30 cellular contexts compared by ENCODE assay signal in genomic region chr22:25923952-25924351, GRCh38.
"Had no signal": no experiment of that assay in that cellular context is flagged by ENCODE, and none has a peak within 500 bp of the region (broad histone marks: within the 10 kb centered on the region; RNA-seq: fewer than 3 reads in every experiment).

No MANE protein-coding gene starts in this region.

- H3K9ac ChIP-seq: parathyroid adenoma had no signal

- H3K4me3 Mint-ChIP-seq: activated CD4-positive, alpha-beta memory T cell treated with anti-CD3 and anti-CD28 coated beads for 36 hours; activated CD4-positive, alpha-beta T cell treated with anti-CD3 and anti-CD28 coated beads, Interleukin-2, amount 10 ng/mL, durations not matched to agents 24 days and 14 days; neural crest cell; stimulated activated memory B cell treated with anti-CD40 and anti-IgM and Interleukin-4, amounts not matched to agents 10 μg/mL and 1 μg/mL and 100 μg/mL, for 72 hours; stimulated activated naive CD8-positive, alpha-beta T cell treated with anti-CD3 and anti-CD28 coated beads, Interleukin-15, amount 100 ng/mL, for 72 hours had no signal

- H3K27ac ChIP-seq: heart right ventricle, lower lobe of right lung, parathyroid adenoma, psoas muscle, right atrium auricular region, upper lobe of left lung, WERI-Rb-1 had no signal

- H3K9me3 Mint-ChIP-seq: neural crest cell had no signal

- DNase-seq: activated CD4-positive, alpha-beta memory T cell treated with anti-CD3 and anti-CD28 coated beads for 36 hours; activated CD4-positive, alpha-beta T cell treated with anti-CD3 and anti-CD28 coated beads, Interleukin-2, amount 10 ng/mL, durations not matched to agents 24 days and 14 days; activated CD4-positive, CD25-positive, alpha-beta regulatory T cell treated with anti-CD3 and anti-CD28 coated beads, Interleukin-2, amount 50 U/mL, for 72 hours; activated CD8-positive, alpha-beta memory T cell treated with anti-CD3 and anti-CD28 coated beads, Interleukin-2, amount 50 U/mL, for 4 hours; activated gamma-delta T cell treated with Interleukin-2 at 50 U/mL for 16 hours; activated naive CD4-positive, alpha-beta T cell treated with anti-CD3 and anti-CD28 coated beads, Interleukin-2, amount 50 U/mL, for 16 hours; activated T-cell treated with anti-CD3 and anti-CD28 coated beads, Interleukin-2, amount 50 U/mL, for 1 hour; amniotic stem cell; caudate nucleus; cortex of kidney; foreskin fibroblast; heart right ventricle; lower lobe of right lung; mesenchymal stem cell; naive thymus-derived CD8-positive, alpha-beta T cell; occipital lobe; psoas muscle; stimulated activated CD4-positive, alpha-beta T cell treated with anti-CD3 and anti-CD28 coated beads, Interleukin-1b, Interleukin-23, amount 100 ng/mL, for 48 hours; stimulated activated CD4-positive, alpha-beta T cell treated with anti-CD3 and anti-CD28 coated beads, Interleukin-4, amount 100 ng/mL, for 4 hours; stimulated activated CD8-positive, alpha-beta memory T cell treated with anti-CD3 and anti-CD28 coated beads, Interleukin-4, amount 100 ng/mL, for 48 hours; stimulated activated naive CD8-positive, alpha-beta T cell treated with anti-CD3 and anti-CD28 coated beads, Interleukin-15, amount 100 ng/mL, for 72 hours; T-helper 9 cell; upper lobe of left lung; WERI-Rb-1 had no signal

- H3K4me1 Mint-ChIP-seq: activated CD4-positive, alpha-beta T cell treated with anti-CD3 and anti-CD28 coated beads, Interleukin-2, amount 10 ng/mL, durations not matched to agents 24 days and 14 days; naive thymus-derived CD8-positive, alpha-beta T cell; stimulated activated memory B cell treated with anti-CD40 and anti-IgM and Interleukin-4, amounts not matched to agents 10 μg/mL and 1 μg/mL and 100 μg/mL, for 72 hours; stimulated activated naive CD8-positive, alpha-beta T cell treated with anti-CD3 and anti-CD28 coated beads, Interleukin-15, amount 100 ng/mL, for 72 hours had no signal

- H3K4me3 ChIP-seq: heart right ventricle, lower lobe of right lung, psoas muscle, right atrium auricular region, smooth muscle cell, upper lobe of left lung had no signal

- H3K9me3 ChIP-seq: heart right ventricle, lower lobe of right lung, psoas muscle, right atrium auricular region, upper lobe of left lung had no signal

- H3K36me3 Mint-ChIP-seq: activated CD4-positive, alpha-beta memory T cell treated with anti-CD3 and anti-CD28 coated beads for 36 hours; stimulated activated memory B cell treated with anti-CD40 and anti-IgM and Interleukin-4, amounts not matched to agents 10 μg/mL and 1 μg/mL and 100 μg/mL, for 72 hours had no signal

- H3K27ac Mint-ChIP-seq: activated CD4-positive, alpha-beta memory T cell treated with anti-CD3 and anti-CD28 coated beads for 36 hours; activated CD4-positive, alpha-beta T cell treated with anti-CD3 and anti-CD28 coated beads, Interleukin-2, amount 10 ng/mL, durations not matched to agents 24 days and 14 days; naive thymus-derived CD8-positive, alpha-beta T cell; stimulated activated memory B cell treated with anti-CD40 and anti-IgM and Interleukin-4, amounts not matched to agents 10 μg/mL and 1 μg/mL and 100 μg/mL, for 72 hours; stimulated activated naive CD8-positive, alpha-beta T cell treated with anti-CD3 and anti-CD28 coated beads, Interleukin-15, amount 100 ng/mL, for 72 hours had no signal

- H3K27me3 ChIP-seq: right atrium auricular region had no signal

- ATAC-seq: esophagus mucosa; heart right ventricle; lower lobe of right lung; naive thymus-derived CD8-positive, alpha-beta T cell; psoas muscle; stimulated activated memory B cell treated with anti-CD40 and anti-IgM and Interleukin-4, amounts not matched to agents 10 μg/mL and 1 μg/mL and 100 μg/mL, for 72 hours; stimulated activated naive CD8-positive, alpha-beta T cell treated with anti-CD3 and anti-CD28 coated beads, Interleukin-15, amount 100 ng/mL, for 72 hours had no signal

- H3K36me3 ChIP-seq: lower lobe of right lung, upper lobe of left lung, WERI-Rb-1 had no signal

- H2AFZ ChIP-seq: parathyroid adenoma had no signal

- H3K4me1 ChIP-seq: heart right ventricle, lower lobe of right lung, parathyroid adenoma, psoas muscle, right atrium auricular region, upper lobe of left lung had no signal

- H3K4me2 ChIP-seq: smooth muscle cell had no signal

- H3K79me2 ChIP-seq: parathyroid adenoma had no signal
